Comparison of ENCODE assay signal across 10 cellular contexts in the genomic region with DNA sequence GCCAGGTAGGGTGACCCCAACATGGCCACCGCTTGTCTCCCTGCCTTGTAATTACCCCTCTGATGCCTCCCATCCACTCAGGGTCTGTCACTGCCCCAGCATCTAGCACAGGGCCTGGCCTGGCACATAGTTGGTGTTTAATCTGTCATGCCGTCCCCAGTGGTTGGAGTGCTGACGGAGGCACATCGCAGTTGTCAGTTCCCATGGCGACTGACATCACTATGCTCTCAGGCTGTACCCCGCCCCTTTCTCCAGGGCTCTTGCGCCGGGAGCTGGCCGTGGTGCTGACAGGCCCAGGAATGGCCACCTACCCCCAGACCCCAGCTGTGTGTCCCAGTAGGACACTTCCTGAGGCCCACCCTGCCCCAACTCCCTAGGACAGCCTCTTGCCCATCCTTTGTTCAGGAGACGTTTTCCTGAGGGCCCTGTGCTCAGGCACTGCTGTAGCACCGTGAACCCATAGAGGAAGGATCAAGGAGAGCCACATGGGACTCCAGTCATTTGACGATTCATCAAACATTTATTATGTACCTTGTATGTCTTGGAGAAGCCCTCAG. TPM values are rescaled to one million over a fixed set of nuclear protein-coding genes. Genes with fewer than 3 reads are reported as not detected.
DNase-seq lines count a peak whose midpoint lies in the region; ATAC-seq, FAIRE-seq and TF ChIP-seq lines count a peak whose summit lies in the region.
"Had no signal": no experiment of that assay in that cellular context is flagged by ENCODE, and none has a peak within 500 bp of the region (broad histone marks: within the 10 kb centered on the region; RNA-seq: fewer than 3 reads in every experiment).

No MANE protein-coding gene starts in this region.

- H3K9ac ChIP-seq in HepG2 (ENCODE audit: insufficient read depth, low read depth, low read length), result no peak overlapping the region

- H3K79me2 ChIP-seq in HepG2 (ENCODE audit: insufficient read depth, low read length), result peaks cover 10% of the 10 kb centered on the region

- TF ChIP-seq CTCF in astrocyte of the spinal cord (IDR thresholded peaks at IDR 0.05; ENCODE audit: low read depth, low read length) (no peak), HepG2 (CRISPR knock-in tag; IDR thresholded peaks at IDR 0.05) (no peak)

- no peak for TF ChIP-seq EP300 in HepG2 (IDR thresholded peaks at IDR 0.05; ENCODE audit: low read depth in 2 of 2, low read length in 2 of 2)
- TF ChIP-seq EP300 in HepG2 (CRISPR knock-in tag; IDR thresholded peaks at IDR 0.05; ENCODE audit: borderline replicate concordance), result no peak

- CTCF ChIA-PET in HepG2 (lab: Yijun Ruan, JAX; ENCODE audit: low intra/inter-chr PET ratio, low total read pairs), result no interaction called here

- H3K4me3 ChIP-seq in astrocyte of the spinal cord (ENCODE audit: low read depth, low read length) (no peak overlapping the region), HepG2 (replicated peaks in 1 of 3; ENCODE audit: insufficient read depth in 1 of 3, low read depth in 2 of 3, low read length in 3 of 3) (no peak overlapping the region)
- H3K4me3 ChIP-seq: SK-N-MC, thyroid gland had no signal

- H3K9me3 ChIP-seq in HepG2 (ENCODE audit: low read length), result no peaks in the 10 kb centered on the region
- H3K9me3 ChIP-seq: thyroid gland had no signal

- no peak for FAIRE-seq in HepG2 (lab: Jason Lieb, UNC)

- H3K4me2 ChIP-seq in HepG2 (ENCODE audit: low read depth, low read length), result no peak overlapping the region

- TF ChIP-seq RAD21 in HepG2 (CRISPR knock-in tag; IDR thresholded peaks at IDR 0.05), result no peak

- in situ Hi-C loops in astrocyte of the spinal cord (cut with HindIII; ENCODE audit: low sequenced_read_pairs), result no loop called here
- in situ Hi-C loops in HepG2 (cut with HindIII; ENCODE audit: extremely low pct_ligation_motif_present, low pct_unique_long_range_greater_than_20kb), result no loop called here

- DNase-seq in stimulated activated CD4-positive, alpha-beta T cell treated with anti-CD3 and anti-CD28 coated beads, Interleukin-15, amount 100 ng/mL, for 24 hours, result peak; percentile 35
- no peak for DNase-seq in stimulated activated CD4-positive, alpha-beta T cell treated with anti-CD3 and anti-CD28 coated beads, Interleukin-1b, Interleukin-23, amount 100 ng/mL, for 48 hours
- DNase-seq in astrocyte of the spinal cord (ENCODE audit: low read depth, low spot score), result peak; percentile 44
- DNase-seq in HepG2 (ENCODE audit: low spot score), result peak; percentile 34
- no peak for DNase-seq in amniotic stem cell (lab: John Stamatoyannopoulos, UW)
- DNase-seq in NCI-H524 treated with DMSO at 0.1 percent for 48 hours (lab: John Stamatoyannopoulos, UW), result no peak
- no peak for DNase-seq in NCI-H446 treated with DMSO at 0.1 percent for 48 hours (lab: John Stamatoyannopoulos, UW)

- WGBS in HepG2 (ENCODE audit: low lambda C conversion rate), result 83% methylated on average over 7 of the region's 12 CpGs

- intact Hi-C loops in HepG2 (cut with micrococcal nuclease; ENCODE audit: unreplicated experiment), result no loop called here

- H4K20me1 ChIP-seq in HepG2 (ENCODE audit: insufficient read depth, low read length), result no peaks in the 10 kb centered on the region

- POLR2A ChIA-PET in HepG2 (lab: Yijun Ruan, JAX), result interaction anchor here (0.8 to 3.1 kb wide), 3 partner anchors 9 to 20 kb away, joined by 3 to 21 read pairs (median 6); no protein-coding TSS in a partner anchor

- H2AFZ ChIP-seq in HepG2 (ENCODE audit: low read length), result no peak overlapping the region

- H3K27ac ChIP-seq in HepG2 (ENCODE audit: extremely low read length, insufficient read depth, low read length), result peak overlapping the region; percentile 67
- H3K27ac ChIP-seq: SK-N-MC, thyroid gland had no signal

- no peaks in the 10 kb centered on the region for H3K27me3 ChIP-seq in HepG2 (ENCODE audit: control insufficient read depth in 1 of 2, insufficient read depth in 2 of 2, low read length in 2 of 2)
- H3K27me3 ChIP-seq: thyroid gland had no signal

- no peak for ATAC-seq in HepG2
- ATAC-seq in GM19328 (IDR thresholded peaks at IDR 0.05; ENCODE audit: unreplicated experiment), result no peak

- BruUV-seq in HepG2 (replicated peaks; lab: Mats Ljungman, UMichigan), result no TSS peak

- peaks cover 83% of the 10 kb centered on the region for H3K4me1 ChIP-seq in HepG2 (ENCODE audit: insufficient read depth, low read length)
- H3K4me1 ChIP-seq: thyroid gland had no signal

- no peaks in the 10 kb centered on the region; a peak in 1 of 5 replicates for H3K36me3 ChIP-seq in HepG2 (replicated peaks in 1 of 2; ENCODE audit: control insufficient read depth in 1 of 2, insufficient read depth in 2 of 2, low read length in 2 of 2)
- H3K36me3 ChIP-seq: thyroid gland had no signal

- no peak for TF ChIP-seq POLR2A in HepG2 (IDR thresholded peaks at IDR 0.05; ENCODE audit: insufficient read depth in 1 of 2, low read depth in 2 of 2, low read length in 2 of 2)

TF ChIP-seq in HepG2, 621 proteins besides CTCF, POLR2A, EP300 and RAD21 (continues in another document):
- TF ChIP-seq CCDC6 (CRISPR knock-in tag; IDR thresholded peaks at IDR 0.05) (peak; percentile 58; the same call in 1 of the 2 replicates), ZNF768 (CRISPR knock-in tag; IDR thresholded peaks at IDR 0.05) (peak; percentile 26; the same call in 1 of the 2 replicates), EHMT2 (IDR thresholded peaks at IDR 0.05; ENCODE audit: borderline replicate concordance, low read depth, low read length) (peak; percentile 84; the same call in 1 of the 2 replicates), MTA1 (CRISPR knock-in tag; IDR thresholded peaks at IDR 0.05; ENCODE audit: borderline replicate concordance) (peak; percentile 43; the same call in 1 of the 2 replicates), ZNF761 (CRISPR knock-in tag; conservative IDR thresholded peaks at IDR 0.05) (0 out of 2 replicates have a peak, but pooled peaks have one; percentile 21), AGO2 (optimal IDR thresholded peaks at IDR 0.05; ENCODE audit: low read depth, low read length) (peak; percentile 24), ZNF747 (CRISPR knock-in tag; IDR thresholded peaks at IDR 0.05; ENCODE audit: borderline replicate concordance) (no peak), DNMT1 (CRISPR knock-in tag; IDR thresholded peaks at IDR 0.05) (peak; percentile 28; the same call in 1 of the 2 replicates), ZNF121 (CRISPR knock-in tag; IDR thresholded peaks at IDR 0.05) (no peak), ZSCAN21 (CRISPR knock-in tag; IDR thresholded peaks at IDR 0.05; ENCODE audit: borderline replicate concordance) (peak; percentile 42; the same call in 1 of the 2 replicates)
- TF ChIP-seq, protein P1, sequence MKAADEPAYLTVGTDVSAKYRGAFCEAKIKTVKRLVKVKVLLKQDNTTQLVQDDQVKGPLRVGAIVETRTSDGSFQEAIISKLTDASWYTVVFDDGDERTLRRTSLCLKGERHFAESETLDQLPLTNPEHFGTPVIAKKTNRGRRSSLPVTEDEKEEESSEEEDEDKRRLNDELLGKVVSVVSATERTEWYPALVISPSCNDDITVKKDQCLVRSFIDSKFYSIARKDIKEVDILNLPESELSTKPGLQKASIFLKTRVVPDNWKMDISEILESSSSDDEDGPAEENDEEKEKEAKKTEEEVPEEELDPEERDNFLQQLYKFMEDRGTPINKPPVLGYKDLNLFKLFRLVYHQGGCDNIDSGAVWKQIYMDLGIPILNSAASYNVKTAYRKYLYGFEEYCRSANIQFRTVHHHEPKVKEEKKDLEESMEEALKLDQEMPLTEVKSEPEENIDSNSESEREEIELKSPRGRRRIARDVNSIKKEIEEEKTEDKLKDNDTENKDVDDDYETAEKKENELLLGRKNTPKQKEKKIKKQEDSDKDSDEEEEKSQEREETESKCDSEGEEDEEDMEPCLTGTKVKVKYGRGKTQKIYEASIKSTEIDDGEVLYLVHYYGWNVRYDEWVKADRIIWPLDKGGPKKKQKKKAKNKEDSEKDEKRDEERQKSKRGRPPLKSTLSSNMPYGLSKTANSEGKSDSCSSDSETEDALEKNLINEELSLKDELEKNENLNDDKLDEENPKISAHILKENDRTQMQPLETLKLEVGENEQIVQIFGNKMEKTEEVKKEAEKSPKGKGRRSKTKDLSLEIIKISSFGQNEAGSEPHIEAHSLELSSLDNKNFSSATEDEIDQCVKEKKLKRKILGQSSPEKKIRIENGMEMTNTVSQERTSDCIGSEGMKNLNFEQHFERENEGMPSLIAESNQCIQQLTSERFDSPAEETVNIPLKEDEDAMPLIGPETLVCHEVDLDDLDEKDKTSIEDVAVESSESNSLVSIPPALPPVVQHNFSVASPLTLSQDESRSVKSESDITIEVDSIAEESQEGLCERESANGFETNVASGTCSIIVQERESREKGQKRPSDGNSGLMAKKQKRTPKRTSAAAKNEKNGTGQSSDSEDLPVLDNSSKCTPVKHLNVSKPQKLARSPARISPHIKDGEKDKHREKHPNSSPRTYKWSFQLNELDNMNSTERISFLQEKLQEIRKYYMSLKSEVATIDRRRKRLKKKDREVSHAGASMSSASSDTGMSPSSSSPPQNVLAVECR (CRISPR knock-in tag; IDR thresholded peaks at IDR 0.05; ENCODE audit: borderline replicate concordance), result peak; percentile 38; the same call in 1 of the 2 replicates

RNA-seq across cellular contexts. Expression of a gene that starts 23.0 kb away (rescaled TPM):
- total RNA-seq in HepG2 (2016; rRNA removed; fragmentation: Illumina TruSeq; extraction: Trizol), result 7.2 and 9.6 TPM in 2 replicates
- 1.9 and 2.5 TPM in 2 replicates for total RNA-seq in HepG2 (2016; cell fraction: cytosol; rRNA removed; fragmentation: Illumina TruSeq; extraction: Trizol; ENCODE audit: low read depth)
- 5.6 and 8.3 TPM in 2 replicates for total RNA-seq in HepG2 (2016; cell fraction: insoluble cytoplasmic fraction; rRNA removed; fragmentation: Illumina TruSeq; extraction: Trizol)
- total RNA-seq in HepG2 (2016; cell fraction: membrane; rRNA removed; fragmentation: Illumina TruSeq; extraction: Trizol), result 7.5 TPM in 2 replicates
- 7.0 and 7.5 TPM in 2 replicates for total RNA-seq in HepG2 (2016; cell fraction: nucleus; rRNA removed; fragmentation: Illumina TruSeq; extraction: Trizol)
- 2.7 and 3.7 TPM in 2 replicates for polyA plus RNA-seq in HepG2 (2011; rRNA removed)
- polyA plus RNA-seq in HepG2 (2011; cell fraction: cytosol; rRNA removed), result 2.0 and 3.0 TPM in 2 replicates
- 3.8 and 4.7 TPM in 2 replicates for polyA plus RNA-seq in HepG2 (2011; cell fraction: nucleus; rRNA removed)
- polyA plus RNA-seq in HepG2 (2012), result 2.5 and 2.9 TPM in 2 replicates
- 2.5 and 2.6 TPM in 2 replicates for polyA plus RNA-seq in HepG2 (2016; cell fraction: cytosol; fragmentation: Illumina TruSeq; extraction: Trizol; ENCODE audit: low read depth)
- polyA plus RNA-seq in HepG2 (2016; cell fraction: insoluble cytoplasmic fraction; fragmentation: Illumina TruSeq; extraction: Trizol; ENCODE audit: low read depth), result 9.4 and 11.8 TPM in 2 replicates
- polyA plus RNA-seq in HepG2 (2016; cell fraction: membrane; fragmentation: Illumina TruSeq; extraction: Trizol; ENCODE audit: low read depth), result 8.4 and 9.5 TPM in 2 replicates
- polyA plus RNA-seq in HepG2 (2016; cell fraction: nucleus; fragmentation: Illumina TruSeq; extraction: Trizol; ENCODE audit: insufficient read depth, low read depth), result 9.3 and 9.9 TPM in 2 replicates
- polyA minus RNA-seq in HepG2 (2011; rRNA and poly(A)+ RNA removed; ENCODE audit: low replicate concordance), result 2.9 and 8.9 TPM in 2 replicates
- polyA minus RNA-seq in HepG2 (2011; cell fraction: cytosol; rRNA and poly(A)+ RNA removed), result 3.6 and 4.0 TPM in 2 replicates
- 7.9 and 8.2 TPM in 2 replicates for polyA minus RNA-seq in HepG2 (2011; cell fraction: nucleus; rRNA and poly(A)+ RNA removed)

Comparison
In these comparisons a context has a peak if more than half of its experiments do, and no peak if none do; other contexts are left out.
1. DNase-seq: peak in stimulated activated CD4-positive, alpha-beta T cell treated with anti-CD3 and anti-CD28 coated beads, Interleukin-15, amount 100 ng/mL, for 24 hours (single experiment), astrocyte of the spinal cord (single experiment) and HepG2 (single experiment); none in stimulated activated CD4-positive, alpha-beta T cell treated with anti-CD3 and anti-CD28 coated beads, Interleukin-1b, Interleukin-23, amount 100 ng/mL, for 48 hours (single experiment), amniotic stem cell (single experiment), NCI-H524 treated with DMSO at 0.1 percent for 48 hours (single experiment) and NCI-H446 treated with DMSO at 0.1 percent for 48 hours (single experiment).